In the genomic region with DNA sequence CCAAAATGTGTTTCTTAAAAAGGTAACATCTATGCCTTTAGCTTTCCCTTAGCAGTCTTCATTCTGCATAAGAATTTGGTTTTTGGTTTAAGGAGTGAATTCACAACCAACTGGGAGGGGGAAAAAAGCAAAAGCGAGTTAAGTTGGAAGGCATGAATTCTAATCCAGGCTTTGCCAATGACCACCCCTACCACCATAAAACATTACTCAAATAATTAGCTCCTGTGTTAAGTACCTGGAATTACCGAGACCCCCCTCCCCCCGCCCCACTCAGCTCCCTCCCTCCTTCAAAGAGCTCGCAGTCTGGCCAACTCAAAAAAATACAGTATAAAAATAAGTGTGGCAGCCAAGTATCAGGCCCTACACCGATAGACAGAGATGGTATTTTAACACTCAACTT, we compare ENCODE assay signal across 8 cellular contexts. TPM values are rescaled to one million over a fixed set of nuclear protein-coding genes. Genes with fewer than 3 reads are reported as not detected.
DNase-seq lines count a peak whose midpoint lies in the region; ATAC-seq and TF ChIP-seq lines count a peak whose summit lies in the region.

No MANE protein-coding gene starts in this region.

- H3K27ac ChIP-seq in CD8-positive, alpha-beta memory T cell (ENCODE audit: low read depth, low read length), result peak overlapping the region; percentile 94
- peak overlapping the region; percentile 71 for H3K27ac ChIP-seq in OCI-LY1 (ENCODE audit: low read depth, low read length, poor library complexity, severe bottlenecking)
- peak overlapping the region; percentile 98 for H3K27ac ChIP-seq in neutrophil

- no peaks in the 10 kb centered on the region for H3K9me3 ChIP-seq in CD8-positive, alpha-beta memory T cell (ENCODE audit: low read length)
- H3K9me3 ChIP-seq in OCI-LY1 (ENCODE audit: low read length) (no peaks in the 10 kb centered on the region), endocrine pancreas (ENCODE audit: control insufficient read depth, low read length) (no peaks in the 10 kb centered on the region), neutrophil (no peaks in the 10 kb centered on the region)

- H3K27me3 Mint-ChIP-seq in CD8-positive, alpha-beta memory T cell, result no peaks in the 10 kb centered on the region

- TF ChIP-seq CTCF in OCI-LY1 (IDR thresholded peaks at IDR 0.05; ENCODE audit: low read length) (no peak), neutrophil (IDR thresholded peaks at IDR 0.05) (no peak)

- peaks cover 62 to 78% (median 74%) of the 10 kb centered on the region in 3 donors for H3K4me1 Mint-ChIP-seq in CD8-positive, alpha-beta memory T cell

- H3K4me3 Mint-ChIP-seq in CD8-positive, alpha-beta memory T cell, result peak overlapping the region; percentile 98 to 100 (median 99)

- peaks cover 39% of the 10 kb centered on the region for H3K4me1 ChIP-seq in CD8-positive, alpha-beta memory T cell (ENCODE audit: insufficient read depth, low read length)
- H3K4me1 ChIP-seq in OCI-LY1 (ENCODE audit: insufficient read depth, low read length, severe bottlenecking) (peaks cover 61% of the 10 kb centered on the region), endocrine pancreas (ENCODE audit: control insufficient read depth, insufficient read depth, low read length) (peaks cover 26% of the 10 kb centered on the region), neutrophil (ENCODE audit: control insufficient read depth in 1 of 2, insufficient read depth in 1 of 2, low read depth in 1 of 2, low read length in 1 of 2) (peaks cover 62 to 64% of the 10 kb centered on the region in 2 experiments)

- CTCF ChIA-PET in CD8-positive, alpha-beta memory T cell (lab: Charles Lee), result interaction anchor here (1.7 to 2.5 kb wide), 2 partner anchors 206 to 215 kb away, joined by 4 to 12 read pairs; a partner anchor contains a TSS

- H2AFZ ChIP-seq in OCI-LY1 (ENCODE audit: low read length), result no peak overlapping the region

- H3K9ac ChIP-seq in OCI-LY1 (ENCODE audit: low read length) (peak overlapping the region; percentile 77), endocrine pancreas (ENCODE audit: control insufficient read depth, insufficient read depth, low read length) (peak overlapping the region; percentile 91)

- H3K27ac Mint-ChIP-seq in CD8-positive, alpha-beta memory T cell, result peak overlapping the region; percentile 97 to 100 (median 100)

- H3K79me2 ChIP-seq in OCI-LY1 (ENCODE audit: insufficient read depth, low read length), result peaks cover 43% of the 10 kb centered on the region

- H3K27me3 ChIP-seq in CD8-positive, alpha-beta memory T cell (ENCODE audit: insufficient read depth, low read length, poor library complexity, severe bottlenecking), result no peaks in the 10 kb centered on the region
- H3K27me3 ChIP-seq in OCI-LY1 (ENCODE audit: insufficient read depth, low read length), result no peaks in the 10 kb centered on the region
- no peaks in the 10 kb centered on the region for H3K27me3 ChIP-seq in endocrine pancreas (ENCODE audit: control insufficient read depth, insufficient read depth, low read length)
- no peaks in the 10 kb centered on the region for H3K27me3 ChIP-seq in neutrophil

- peaks cover 0 to 33% (median 3%) of the 10 kb centered on the region in 3 donors for H3K36me3 Mint-ChIP-seq in CD8-positive, alpha-beta memory T cell

- DNase-seq in CD8-positive, alpha-beta memory T cell, result no peak
- no peak for DNase-seq in activated gamma-delta T cell (lab: John Stamatoyannopoulos, UW)

- 0 out of 2 replicates have a peak, but pooled peaks cover 4% of the 10 kb centered on the region for H4K20me1 ChIP-seq in OCI-LY1 (ENCODE audit: insufficient read depth, low read length)

- peak overlapping the region; percentile 99 for H3K4me2 ChIP-seq in OCI-LY1 (ENCODE audit: low read length)

- no peaks in the 10 kb centered on the region for H3K9me3 Mint-ChIP-seq in CD8-positive, alpha-beta memory T cell

- POLR2A ChIA-PET in CD8-positive, alpha-beta memory T cell (lab: Charles Lee), result interaction anchor here (0.6 to 1.7 kb wide), 7 partner anchors 33 to 297 kb away, joined by 3 to 7 read pairs (median 4); a partner anchor contains a TSS

- H3K36me3 ChIP-seq in CD8-positive, alpha-beta memory T cell (ENCODE audit: insufficient read depth, low read length), result peaks cover 17% of the 10 kb centered on the region
- H3K36me3 ChIP-seq in OCI-LY1 (ENCODE audit: insufficient read depth, low read length) (peaks cover 29% of the 10 kb centered on the region), endocrine pancreas (ENCODE audit: control insufficient read depth, insufficient read depth, low read length) (no peaks in the 10 kb centered on the region), neutrophil (peaks cover 25% of the 10 kb centered on the region)

- ATAC-seq in GM21529 (IDR thresholded peaks at IDR 0.05; ENCODE audit: unreplicated experiment) (no peak), GM21825 (IDR thresholded peaks at IDR 0.05; ENCODE audit: unreplicated experiment) (no peak), HG03196 (IDR thresholded peaks at IDR 0.05; ENCODE audit: unreplicated experiment) (no peak)

- peak overlapping the region; percentile 95 for H3K4me3 ChIP-seq in CD8-positive, alpha-beta memory T cell (ENCODE audit: low read length)
- peak overlapping the region; percentile 70 for H3K4me3 ChIP-seq in OCI-LY1 (ENCODE audit: low read depth, low read length, poor library complexity, severe bottlenecking)
- peak overlapping the region; percentile 87 for H3K4me3 ChIP-seq in endocrine pancreas (ENCODE audit: control insufficient read depth, insufficient read depth, low read length)
- H3K4me3 ChIP-seq in neutrophil (ENCODE audit: low read depth in 1 of 2, low read length in 1 of 2), result peak overlapping the region; percentile 96 to 99

- H3K9me2 ChIP-seq in OCI-LY1 (ENCODE audit: low read depth, low read length), result no peaks in the 10 kb centered on the region

- no peaks in the 10 kb centered on the region; the same call in 1 of the 2 replicates for H3F3A ChIP-seq in OCI-LY1 (ENCODE audit: insufficient read depth, low read length)

RNA-seq across cellular contexts. Expression of a gene that starts 0.5 kb away (rescaled TPM):
- 10 to 100 TPM; 39.4 to 44.6 TPM for total RNA-seq in CD8-positive, alpha-beta memory T cell
- 114 TPM for polyA plus RNA-seq in CD8-positive, alpha-beta memory T cell

RNA-seq across cellular contexts. Expression of a gene that starts 0.9 kb away (rescaled TPM):
- total RNA-seq in CD8-positive, alpha-beta memory T cell, result 10 to 100 TPM; 62.1 to 73.6 TPM
- 77.5 TPM for polyA plus RNA-seq in CD8-positive, alpha-beta memory T cell

RNA-seq across cellular contexts. Expression of a gene that starts 24.4 kb away (rescaled TPM):
- under 1 TPM in 1 of 2 experiments, not detected in 1; 0.16 TPM for total RNA-seq in CD8-positive, alpha-beta memory T cell
- polyA plus RNA-seq in CD8-positive, alpha-beta memory T cell, result not detected
